12 cellular contexts compared by ENCODE assay signal in genomic region chr14:22520235-22520634, GRCh38.
A peak's percentile ranks its signal among the peaks of the same experiment; 100 is the strongest.
DNase-seq lines count a peak whose midpoint lies in the region; ATAC-seq and TF ChIP-seq lines count a peak whose summit lies in the region.
"Had no signal": no experiment of that assay in that cellular context is flagged by ENCODE, and none has a peak within 500 bp of the region (broad histone marks: within the 10 kb centered on the region; RNA-seq: fewer than 3 reads in every experiment).

No MANE protein-coding gene starts in this region.

- POLR2A ChIA-PET in activated CD4-positive, alpha-beta memory T cell treated with anti-CD3 and anti-CD28 coated beads for 36 hours (lab: Charles Lee), result interaction anchor here (0.6 to 26.6 kb wide), 11 partner anchors 9 to 522 kb away, joined by 3 to 639 read pairs (median 4); no protein-coding TSS in a partner anchor
- POLR2A ChIA-PET in WTC11 (lab: Charles Lee), result no interaction called here

- DNase-seq in left ventricle myocardium inferior (no peak), heart left ventricle (no peak), foreskin fibroblast (peak; percentile 34 to 42), vagina (ENCODE audit: extremely low spot score in 2 of 2) (no peak), dorsolateral prefrontal cortex (no peak), WTC11 (ENCODE audit: low spot score) (no peak), epidermal melanocyte (ENCODE audit: insufficient read length, low spot score) (no peak)
- no peak for DNase-seq in activated CD4-positive, alpha-beta memory T cell treated with anti-CD3 and anti-CD28 coated beads for 36 hours
- DNase-seq: NCI-H510A treated with DMSO at 0.1 percent for 48 hours had no signal

- peaks cover 98% of the 10 kb centered on the region for H3K36me3 Mint-ChIP-seq in activated CD4-positive, alpha-beta memory T cell treated with anti-CD3 and anti-CD28 coated beads for 36 hours
- H3K36me3 Mint-ChIP-seq in WTC11, result no peaks in the 10 kb centered on the region

- H3K27ac ChIP-seq in left ventricle myocardium inferior (replicated peaks) (peak overlapping the region; percentile 18), heart left ventricle (peak overlapping the region in 2 of 12 donors; percentile 22 to 77), vagina (peak overlapping the region; percentile 58), dorsolateral prefrontal cortex (peak overlapping the region in 1 of 59 donors; percentile 26)
- H3K27ac ChIP-seq: HL-60 had no signal

- TF ChIP-seq CTCF in left ventricle myocardium inferior (IDR thresholded peaks at IDR 0.05; ENCODE audit: borderline replicate concordance) (no peak), heart left ventricle (IDR thresholded peaks at IDR 0.05) (no peak), foreskin fibroblast (IDR thresholded peaks at IDR 0.05; ENCODE audit: low read depth, low read length) (no peak), vagina (IDR thresholded peaks at IDR 0.05) (no peak), dorsolateral prefrontal cortex (IDR thresholded peaks at IDR 0.05 in 54 of 56, conservative IDR thresholded peaks at IDR 0.05 in 2 of 56; ENCODE audit: low read depth in 1 of 56, partially characterized antibody in 56 of 56) (no peak), WTC11 (IDR thresholded peaks at IDR 0.05) (no peak)

- H3K4me3 ChIP-seq in left ventricle myocardium inferior (no peak overlapping the region), heart left ventricle (peak overlapping the region in 1 of 12 donors; percentile 33), foreskin fibroblast (ENCODE audit: low read depth in 1 of 2, low read length in 2 of 2) (no peak overlapping the region), vagina (no peak overlapping the region), dorsolateral prefrontal cortex (no peak overlapping the region)
- H3K4me3 ChIP-seq: tibial nerve had no signal

- WGBS in heart left ventricle, 4 donors, result 62 to 69% (median 66%) methylated on average over 4 of the region's 4 CpGs

- no peaks in the 10 kb centered on the region for H3K27me3 Mint-ChIP-seq in activated CD4-positive, alpha-beta memory T cell treated with anti-CD3 and anti-CD28 coated beads for 36 hours
- H3K27me3 Mint-ChIP-seq in WTC11 (ENCODE audit: low read depth), result no peaks in the 10 kb centered on the region

- intact Hi-C loops in left ventricle myocardium inferior (cut with micrococcal nuclease) (no loop called here), heart left ventricle (cut with DNase I) (no loop called here), vagina (cut with DNase I) (no loop called here), dorsolateral prefrontal cortex (cut with DNase I) (no loop called here)
- intact Hi-C loops in activated CD4-positive, alpha-beta memory T cell treated with anti-CD3 and anti-CD28 coated beads for 36 hours (cut with micrococcal nuclease), result no loop called here

- peak overlapping the region; percentile 99 for H3K27ac Mint-ChIP-seq in activated CD4-positive, alpha-beta memory T cell treated with anti-CD3 and anti-CD28 coated beads for 36 hours
- no peak overlapping the region for H3K27ac Mint-ChIP-seq in WTC11

- H3K9me3 ChIP-seq in left ventricle myocardium inferior (replicated peaks) (no peaks in the 10 kb centered on the region), heart left ventricle (no peaks in the 10 kb centered on the region), vagina (no peaks in the 10 kb centered on the region)
- H3K9me3 ChIP-seq: tibial nerve had no signal

- ATAC-seq in heart left ventricle (no peak), WTC11 (no peak)
- ATAC-seq: sciatic nerve had no signal

- H3K4me1 Mint-ChIP-seq in activated CD4-positive, alpha-beta memory T cell treated with anti-CD3 and anti-CD28 coated beads for 36 hours (ENCODE audit: low read depth), result peaks cover 89% of the 10 kb centered on the region
- peaks cover 11% of the 10 kb centered on the region for H3K4me1 Mint-ChIP-seq in WTC11

- peak overlapping the region; percentile 83 for H3K4me3 Mint-ChIP-seq in activated CD4-positive, alpha-beta memory T cell treated with anti-CD3 and anti-CD28 coated beads for 36 hours
- H3K4me3 Mint-ChIP-seq in WTC11, result no peak overlapping the region

- H3K27me3 ChIP-seq in left ventricle myocardium inferior (ENCODE audit: low read depth) (no peaks in the 10 kb centered on the region), heart left ventricle (no peaks in the 10 kb centered on the region), vagina (no peaks in the 10 kb centered on the region), dorsolateral prefrontal cortex (peaks cover 0 to 3% (median 0%) of the 10 kb centered on the region in 45 donors)
- H3K27me3 ChIP-seq: tibial nerve had no signal

- H3K4me1 ChIP-seq in left ventricle myocardium inferior (peaks cover 30% of the 10 kb centered on the region), heart left ventricle (peaks cover 0 to 41% (median 5%) of the 10 kb centered on the region in 12 donors), vagina (peaks cover 30% of the 10 kb centered on the region)

- H3K36me3 ChIP-seq in left ventricle myocardium inferior (no peaks in the 10 kb centered on the region), heart left ventricle (no peaks in the 10 kb centered on the region), vagina (no peaks in the 10 kb centered on the region)
- H3K36me3 ChIP-seq: tibial nerve had no signal

- H3K9me3 Mint-ChIP-seq in activated CD4-positive, alpha-beta memory T cell treated with anti-CD3 and anti-CD28 coated beads for 36 hours, result no peaks in the 10 kb centered on the region
- no peaks in the 10 kb centered on the region for H3K9me3 Mint-ChIP-seq in WTC11

- CTCF ChIA-PET in activated CD4-positive, alpha-beta memory T cell treated with anti-CD3 and anti-CD28 coated beads for 36 hours (lab: Charles Lee), result interaction anchor here (1.2 to 2.2 kb wide), 4 partner anchors 11 to 50 kb away, joined by 3 to 7 read pairs (median 5); no protein-coding TSS in a partner anchor
- CTCF ChIA-PET in WTC11 (lab: Charles Lee), result interaction anchor here (1.1 kb wide), 1 partner anchor 39 kb away, joined by 5 read pairs; no protein-coding TSS in a partner anchor

- TF ChIP-seq POLR2A in heart left ventricle (IDR thresholded peaks at IDR 0.05) (no peak), vagina (IDR thresholded peaks at IDR 0.05) (no peak)

TF ChIP-seq in WTC11, 78 proteins besides CTCF, POLR2A, EP300 and RAD21 (continues in another document):
- no peak for TF ChIP-seq ZNF416 (CRISPR knock-in tag; IDR thresholded peaks at IDR 0.05)
- TF ChIP-seq NFE2L1 (CRISPR knock-in tag; IDR thresholded peaks at IDR 0.05), result no peak
- TF ChIP-seq, protein P1, sequence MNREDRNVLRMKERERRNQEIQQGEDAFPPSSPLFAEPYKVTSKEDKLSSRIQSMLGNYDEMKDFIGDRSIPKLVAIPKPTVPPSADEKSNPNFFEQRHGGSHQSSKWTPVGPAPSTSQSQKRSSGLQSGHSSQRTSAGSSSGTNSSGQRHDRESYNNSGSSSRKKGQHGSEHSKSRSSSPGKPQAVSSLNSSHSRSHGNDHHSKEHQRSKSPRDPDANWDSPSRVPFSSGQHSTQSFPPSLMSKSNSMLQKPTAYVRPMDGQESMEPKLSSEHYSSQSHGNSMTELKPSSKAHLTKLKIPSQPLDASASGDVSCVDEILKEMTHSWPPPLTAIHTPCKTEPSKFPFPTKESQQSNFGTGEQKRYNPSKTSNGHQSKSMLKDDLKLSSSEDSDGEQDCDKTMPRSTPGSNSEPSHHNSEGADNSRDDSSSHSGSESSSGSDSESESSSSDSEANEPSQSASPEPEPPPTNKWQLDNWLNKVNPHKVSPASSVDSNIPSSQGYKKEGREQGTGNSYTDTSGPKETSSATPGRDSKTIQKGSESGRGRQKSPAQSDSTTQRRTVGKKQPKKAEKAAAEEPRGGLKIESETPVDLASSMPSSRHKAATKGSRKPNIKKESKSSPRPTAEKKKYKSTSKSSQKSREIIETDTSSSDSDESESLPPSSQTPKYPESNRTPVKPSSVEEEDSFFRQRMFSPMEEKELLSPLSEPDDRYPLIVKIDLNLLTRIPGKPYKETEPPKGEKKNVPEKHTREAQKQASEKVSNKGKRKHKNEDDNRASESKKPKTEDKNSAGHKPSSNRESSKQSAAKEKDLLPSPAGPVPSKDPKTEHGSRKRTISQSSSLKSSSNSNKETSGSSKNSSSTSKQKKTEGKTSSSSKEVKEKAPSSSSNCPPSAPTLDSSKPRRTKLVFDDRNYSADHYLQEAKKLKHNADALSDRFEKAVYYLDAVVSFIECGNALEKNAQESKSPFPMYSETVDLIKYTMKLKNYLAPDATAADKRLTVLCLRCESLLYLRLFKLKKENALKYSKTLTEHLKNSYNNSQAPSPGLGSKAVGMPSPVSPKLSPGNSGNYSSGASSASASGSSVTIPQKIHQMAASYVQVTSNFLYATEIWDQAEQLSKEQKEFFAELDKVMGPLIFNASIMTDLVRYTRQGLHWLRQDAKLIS (CRISPR knock-in tag; IDR thresholded peaks at IDR 0.05; ENCODE audit: borderline replicate concordance), result no peak
- TF ChIP-seq ATF3 (CRISPR knock-in tag; conservative IDR thresholded peaks at IDR 0.05), result no peak
- no peak for TF ChIP-seq ZNF425 (CRISPR knock-in tag; conservative IDR thresholded peaks at IDR 0.05)
- TF ChIP-seq IRF2 (CRISPR knock-in tag; IDR thresholded peaks at IDR 0.05; ENCODE audit: borderline replicate concordance, low read depth), result no peak
- no peak for TF ChIP-seq RORB (CRISPR knock-in tag; IDR thresholded peaks at IDR 0.05)
- no peak for TF ChIP-seq ZNF219 (CRISPR knock-in tag; IDR thresholded peaks at IDR 0.05; ENCODE audit: borderline replicate concordance)

Comparison
In these comparisons a context has a peak if more than half of its experiments do, and no peak if none do; other contexts are left out.
1. DNase-seq: peak in foreskin fibroblast (2 of 2); none in left ventricle myocardium inferior (single experiment), heart left ventricle (0 of 5), activated CD4-positive, alpha-beta memory T cell treated with anti-CD3 and anti-CD28 coated beads for 36 hours (single experiment), vagina (0 of 2), dorsolateral prefrontal cortex (0 of 10), WTC11 (single experiment) and epidermal melanocyte (single experiment).